1 cellular context compared by ENCODE assay signal in the genomic region with DNA sequence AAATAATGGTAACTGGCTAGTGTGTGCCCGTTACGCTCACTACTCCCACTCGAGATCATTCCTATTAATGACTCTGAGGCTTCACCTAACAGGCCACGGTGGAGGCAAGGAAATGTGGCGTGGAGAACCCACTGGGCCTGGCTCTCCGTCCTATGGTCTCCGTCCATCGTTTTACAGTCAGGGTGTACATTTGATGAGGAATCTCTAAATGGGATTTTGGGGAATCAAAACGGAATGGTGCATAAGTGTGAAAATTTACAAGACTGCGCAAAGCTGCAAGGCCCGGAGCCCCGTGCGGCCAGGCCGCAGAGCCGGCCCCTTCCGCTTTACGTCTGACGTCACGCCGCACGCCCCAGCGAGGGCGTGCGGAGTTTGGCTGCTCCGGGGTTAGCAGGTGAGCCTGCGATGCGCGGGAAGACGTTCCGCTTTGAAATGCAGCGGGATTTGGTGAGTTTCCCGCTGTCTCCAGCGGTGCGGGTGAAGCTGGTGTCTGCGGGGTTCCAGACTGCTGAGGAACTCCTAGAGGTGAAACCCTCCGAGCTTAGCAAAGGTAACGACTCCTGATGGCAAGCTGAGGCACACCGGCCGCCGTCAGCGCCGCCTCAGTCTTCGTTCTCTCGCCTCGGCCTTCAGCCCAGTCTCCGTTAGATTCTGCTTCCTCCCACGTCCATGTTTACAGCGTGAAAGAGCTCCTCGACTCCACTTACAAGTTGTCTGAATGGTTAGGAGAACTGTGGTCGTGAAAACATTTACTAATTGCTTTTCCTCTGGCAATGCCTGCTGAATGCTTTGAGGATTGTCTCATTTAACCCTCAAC.
A peak's percentile ranks its signal among the peaks of the same experiment; 100 is the strongest.
TF ChIP-seq lines count a peak whose summit lies in the region.

A gene (plus strand): TSS at position 364 of the 817 bp plus-strand sequence. CDS start 42 bp downstream, at position 406.

TF ChIP-seq in HepG2, 621 proteins besides CTCF, POLR2A, EP300 and RAD21 (continued from another document and continues in another):
- TF ChIP-seq, protein P1, sequence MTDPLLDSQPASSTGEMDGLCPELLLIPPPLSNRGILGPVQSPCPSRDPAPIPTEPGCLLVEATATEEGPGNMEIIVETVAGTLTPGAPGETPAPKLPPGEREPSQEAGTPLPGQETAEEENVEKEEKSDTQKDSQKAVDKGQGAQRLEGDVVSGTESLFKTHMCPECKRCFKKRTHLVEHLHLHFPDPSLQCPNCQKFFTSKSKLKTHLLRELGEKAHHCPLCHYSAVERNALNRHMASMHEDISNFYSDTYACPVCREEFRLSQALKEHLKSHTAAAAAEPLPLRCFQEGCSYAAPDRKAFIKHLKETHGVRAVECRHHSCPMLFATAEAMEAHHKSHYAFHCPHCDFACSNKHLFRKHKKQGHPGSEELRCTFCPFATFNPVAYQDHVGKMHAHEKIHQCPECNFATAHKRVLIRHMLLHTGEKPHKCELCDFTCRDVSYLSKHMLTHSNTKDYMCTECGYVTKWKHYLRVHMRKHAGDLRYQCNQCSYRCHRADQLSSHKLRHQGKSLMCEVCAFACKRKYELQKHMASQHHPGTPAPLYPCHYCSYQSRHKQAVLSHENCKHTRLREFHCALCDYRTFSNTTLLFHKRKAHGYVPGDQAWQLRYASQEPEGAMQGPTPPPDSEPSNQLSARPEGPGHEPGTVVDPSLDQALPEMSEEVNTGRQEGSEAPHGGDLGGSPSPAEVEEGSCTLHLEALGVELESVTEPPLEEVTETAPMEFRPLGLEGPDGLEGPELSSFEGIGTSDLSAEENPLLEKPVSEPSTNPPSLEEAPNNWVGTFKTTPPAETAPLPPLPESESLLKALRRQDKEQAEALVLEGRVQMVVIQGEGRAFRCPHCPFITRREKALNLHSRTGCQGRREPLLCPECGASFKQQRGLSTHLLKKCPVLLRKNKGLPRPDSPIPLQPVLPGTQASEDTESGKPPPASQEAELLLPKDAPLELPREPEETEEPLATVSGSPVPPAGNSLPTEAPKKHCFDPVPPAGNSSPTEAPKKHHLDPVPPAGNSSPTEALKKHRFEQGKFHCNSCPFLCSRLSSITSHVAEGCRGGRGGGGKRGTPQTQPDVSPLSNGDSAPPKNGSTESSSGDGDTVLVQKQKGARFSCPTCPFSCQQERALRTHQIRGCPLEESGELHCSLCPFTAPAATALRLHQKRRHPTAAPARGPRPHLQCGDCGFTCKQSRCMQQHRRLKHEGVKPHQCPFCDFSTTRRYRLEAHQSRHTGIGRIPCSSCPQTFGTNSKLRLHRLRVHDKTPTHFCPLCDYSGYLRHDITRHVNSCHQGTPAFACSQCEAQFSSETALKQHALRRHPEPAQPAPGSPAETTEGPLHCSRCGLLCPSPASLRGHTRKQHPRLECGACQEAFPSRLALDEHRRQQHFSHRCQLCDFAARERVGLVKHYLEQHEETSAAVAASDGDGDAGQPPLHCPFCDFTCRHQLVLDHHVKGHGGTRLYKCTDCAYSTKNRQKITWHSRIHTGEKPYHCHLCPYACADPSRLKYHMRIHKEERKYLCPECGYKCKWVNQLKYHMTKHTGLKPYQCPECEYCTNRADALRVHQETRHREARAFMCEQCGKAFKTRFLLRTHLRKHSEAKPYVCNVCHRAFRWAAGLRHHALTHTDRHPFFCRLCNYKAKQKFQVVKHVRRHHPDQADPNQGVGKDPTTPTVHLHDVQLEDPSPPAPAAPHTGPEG (CRISPR knock-in tag; IDR thresholded peaks at IDR 0.05): peak; percentile 90
- TF ChIP-seq, protein P2, sequence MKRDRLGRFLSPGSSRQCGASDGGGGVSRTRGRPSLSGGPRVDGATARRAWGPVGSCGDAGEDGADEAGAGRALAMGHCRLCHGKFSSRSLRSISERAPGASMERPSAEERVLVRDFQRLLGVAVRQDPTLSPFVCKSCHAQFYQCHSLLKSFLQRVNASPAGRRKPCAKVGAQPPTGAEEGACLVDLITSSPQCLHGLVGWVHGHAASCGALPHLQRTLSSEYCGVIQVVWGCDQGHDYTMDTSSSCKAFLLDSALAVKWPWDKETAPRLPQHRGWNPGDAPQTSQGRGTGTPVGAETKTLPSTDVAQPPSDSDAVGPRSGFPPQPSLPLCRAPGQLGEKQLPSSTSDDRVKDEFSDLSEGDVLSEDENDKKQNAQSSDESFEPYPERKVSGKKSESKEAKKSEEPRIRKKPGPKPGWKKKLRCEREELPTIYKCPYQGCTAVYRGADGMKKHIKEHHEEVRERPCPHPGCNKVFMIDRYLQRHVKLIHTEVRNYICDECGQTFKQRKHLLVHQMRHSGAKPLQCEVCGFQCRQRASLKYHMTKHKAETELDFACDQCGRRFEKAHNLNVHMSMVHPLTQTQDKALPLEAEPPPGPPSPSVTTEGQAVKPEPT (CRISPR knock-in tag; IDR thresholded peaks at IDR 0.05; ENCODE audit: low read depth): peak; percentile 82; the same call in 1 of the 2 replicates
- TF ChIP-seq ZFYVE20 (CRISPR knock-in tag; IDR thresholded peaks at IDR 0.05; ENCODE audit: borderline replicate concordance, low read depth) (0 out of 2 replicates have a peak, but pooled peaks have one; percentile 50), CENPX (CRISPR knock-in tag; IDR thresholded peaks at IDR 0.05) (no peak), TAF1 (CRISPR knock-in tag; IDR thresholded peaks at IDR 0.05) (peak; percentile 82), PTBP1 (IDR thresholded peaks at IDR 0.05; ENCODE audit: low read depth, low read length, poor library complexity, severe bottlenecking) (peak; percentile 95), ZMYM3 (CRISPR knock-in tag; IDR thresholded peaks at IDR 0.05) (no peak), KMT2B (CRISPR knock-in tag; IDR thresholded peaks at IDR 0.05) (peak; percentile 95), ZFP90 (CRISPR knock-in tag; IDR thresholded peaks at IDR 0.05; ENCODE audit: borderline replicate concordance) (peak; percentile 96), RCOR2 (CRISPR knock-in tag; IDR thresholded peaks at IDR 0.05) (peak; percentile 19; the same call in 1 of the 2 replicates), WIZ (CRISPR knock-in tag; IDR thresholded peaks at IDR 0.05) (no peak), ATM (IDR thresholded peaks at IDR 0.05; ENCODE audit: borderline replicate concordance) (no peak), ZNF34 (CRISPR knock-in tag; IDR thresholded peaks at IDR 0.05; ENCODE audit: borderline replicate concordance) (peak; percentile 50; the same call in 1 of the 2 replicates), DNMT3B (CRISPR knock-in tag; conservative IDR thresholded peaks at IDR 0.05) (peak; percentile 87; the same call in 1 of the 2 replicates), PCBP2 (optimal IDR thresholded peaks at IDR 0.05; ENCODE audit: low read depth, low read length, poor library complexity, severe bottlenecking) (no peak), YEATS2 (CRISPR knock-in tag; IDR thresholded peaks at IDR 0.05; ENCODE audit: borderline replicate concordance) (peak; percentile 97), ARNTL (CRISPR knock-in tag; IDR thresholded peaks at IDR 0.05) (peak; percentile 86), ZNF629 (CRISPR knock-in tag; conservative IDR thresholded peaks at IDR 0.05) (peak; percentile 24; the same call in 1 of the 2 replicates), ZNF780A (CRISPR knock-in tag; IDR thresholded peaks at IDR 0.05) (0 out of 2 replicates have a peak, but pooled peaks have one; percentile 27), JUNB (CRISPR knock-in tag; IDR thresholded peaks at IDR 0.05; ENCODE audit: borderline replicate concordance) (no peak), NCOA1 (CRISPR knock-in tag; IDR thresholded peaks at IDR 0.05) (no peak; the same call in none of the 2 replicates), ZNF33A (CRISPR knock-in tag; IDR thresholded peaks at IDR 0.05; ENCODE audit: borderline replicate concordance) (no peak), ZNF709 (CRISPR knock-in tag; IDR thresholded peaks at IDR 0.05) (peak; percentile 72)
- TF ChIP-seq, protein P3, sequence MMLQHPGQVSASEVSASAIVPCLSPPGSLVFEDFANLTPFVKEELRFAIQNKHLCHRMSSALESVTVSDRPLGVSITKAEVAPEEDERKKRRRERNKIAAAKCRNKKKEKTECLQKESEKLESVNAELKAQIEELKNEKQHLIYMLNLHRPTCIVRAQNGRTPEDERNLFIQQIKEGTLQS (CRISPR knock-in tag; IDR thresholded peaks at IDR 0.05): no peak
- TF ChIP-seq, protein P4, sequence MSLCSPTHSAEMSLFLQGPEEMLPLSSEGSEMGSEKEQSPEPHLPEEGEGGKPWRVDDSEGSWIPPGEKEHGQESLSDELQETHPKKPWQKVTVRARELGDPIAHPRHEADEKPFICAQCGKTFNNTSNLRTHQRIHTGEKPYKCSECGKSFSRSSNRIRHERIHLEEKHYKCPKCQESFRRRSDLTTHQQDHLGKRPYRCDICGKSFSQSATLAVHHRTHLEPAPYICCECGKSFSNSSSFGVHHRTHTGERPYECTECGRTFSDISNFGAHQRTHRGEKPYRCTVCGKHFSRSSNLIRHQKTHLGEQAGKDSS (CRISPR knock-in tag; IDR thresholded peaks at IDR 0.05; ENCODE audit: borderline replicate concordance, low read depth): 0 out of 2 replicates have a peak, but pooled peaks have one; percentile 75
- TF ChIP-seq, protein P5, sequence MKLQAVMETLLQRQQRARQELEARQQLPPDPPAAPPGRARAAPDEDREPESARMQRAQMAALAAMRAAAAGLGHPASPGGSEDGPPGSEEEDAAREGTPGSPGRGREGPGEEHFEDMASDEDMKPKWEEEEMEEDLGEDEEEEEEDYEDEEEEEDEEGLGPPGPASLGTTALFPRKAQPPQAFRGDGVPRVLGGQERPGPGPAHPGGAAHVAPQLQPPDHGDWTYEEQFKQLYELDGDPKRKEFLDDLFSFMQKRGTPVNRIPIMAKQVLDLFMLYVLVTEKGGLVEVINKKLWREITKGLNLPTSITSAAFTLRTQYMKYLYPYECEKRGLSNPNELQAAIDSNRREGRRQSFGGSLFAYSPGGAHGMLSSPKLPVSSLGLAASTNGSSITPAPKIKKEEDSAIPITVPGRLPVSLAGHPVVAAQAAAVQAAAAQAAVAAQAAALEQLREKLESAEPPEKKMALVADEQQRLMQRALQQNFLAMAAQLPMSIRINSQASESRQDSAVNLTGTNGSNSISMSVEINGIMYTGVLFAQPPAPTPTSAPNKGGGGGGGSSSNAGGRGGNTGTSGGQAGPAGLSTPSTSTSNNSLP (IDR thresholded peaks at IDR 0.05; ENCODE audit: low read depth, low read length): no peak
- TF ChIP-seq, protein P6, sequence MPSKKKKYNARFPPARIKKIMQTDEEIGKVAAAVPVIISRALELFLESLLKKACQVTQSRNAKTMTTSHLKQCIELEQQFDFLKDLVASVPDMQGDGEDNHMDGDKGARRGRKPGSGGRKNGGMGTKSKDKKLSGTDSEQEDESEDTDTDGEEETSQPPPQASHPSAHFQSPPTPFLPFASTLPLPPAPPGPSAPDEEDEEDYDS (CRISPR knock-in tag; IDR thresholded peaks at IDR 0.05): peak; percentile 78
- TF ChIP-seq, protein P7, sequence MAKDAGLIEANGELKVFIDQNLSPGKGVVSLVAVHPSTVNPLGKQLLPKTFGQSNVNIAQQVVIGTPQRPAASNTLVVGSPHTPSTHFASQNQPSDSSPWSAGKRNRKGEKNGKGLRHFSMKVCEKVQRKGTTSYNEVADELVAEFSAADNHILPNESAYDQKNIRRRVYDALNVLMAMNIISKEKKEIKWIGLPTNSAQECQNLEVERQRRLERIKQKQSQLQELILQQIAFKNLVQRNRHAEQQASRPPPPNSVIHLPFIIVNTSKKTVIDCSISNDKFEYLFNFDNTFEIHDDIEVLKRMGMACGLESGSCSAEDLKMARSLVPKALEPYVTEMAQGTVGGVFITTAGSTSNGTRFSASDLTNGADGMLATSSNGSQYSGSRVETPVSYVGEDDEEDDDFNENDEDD (CRISPR knock-in tag; IDR thresholded peaks at IDR 0.05; ENCODE audit: borderline replicate concordance): peak; percentile 99
- TF ChIP-seq, protein P8, sequence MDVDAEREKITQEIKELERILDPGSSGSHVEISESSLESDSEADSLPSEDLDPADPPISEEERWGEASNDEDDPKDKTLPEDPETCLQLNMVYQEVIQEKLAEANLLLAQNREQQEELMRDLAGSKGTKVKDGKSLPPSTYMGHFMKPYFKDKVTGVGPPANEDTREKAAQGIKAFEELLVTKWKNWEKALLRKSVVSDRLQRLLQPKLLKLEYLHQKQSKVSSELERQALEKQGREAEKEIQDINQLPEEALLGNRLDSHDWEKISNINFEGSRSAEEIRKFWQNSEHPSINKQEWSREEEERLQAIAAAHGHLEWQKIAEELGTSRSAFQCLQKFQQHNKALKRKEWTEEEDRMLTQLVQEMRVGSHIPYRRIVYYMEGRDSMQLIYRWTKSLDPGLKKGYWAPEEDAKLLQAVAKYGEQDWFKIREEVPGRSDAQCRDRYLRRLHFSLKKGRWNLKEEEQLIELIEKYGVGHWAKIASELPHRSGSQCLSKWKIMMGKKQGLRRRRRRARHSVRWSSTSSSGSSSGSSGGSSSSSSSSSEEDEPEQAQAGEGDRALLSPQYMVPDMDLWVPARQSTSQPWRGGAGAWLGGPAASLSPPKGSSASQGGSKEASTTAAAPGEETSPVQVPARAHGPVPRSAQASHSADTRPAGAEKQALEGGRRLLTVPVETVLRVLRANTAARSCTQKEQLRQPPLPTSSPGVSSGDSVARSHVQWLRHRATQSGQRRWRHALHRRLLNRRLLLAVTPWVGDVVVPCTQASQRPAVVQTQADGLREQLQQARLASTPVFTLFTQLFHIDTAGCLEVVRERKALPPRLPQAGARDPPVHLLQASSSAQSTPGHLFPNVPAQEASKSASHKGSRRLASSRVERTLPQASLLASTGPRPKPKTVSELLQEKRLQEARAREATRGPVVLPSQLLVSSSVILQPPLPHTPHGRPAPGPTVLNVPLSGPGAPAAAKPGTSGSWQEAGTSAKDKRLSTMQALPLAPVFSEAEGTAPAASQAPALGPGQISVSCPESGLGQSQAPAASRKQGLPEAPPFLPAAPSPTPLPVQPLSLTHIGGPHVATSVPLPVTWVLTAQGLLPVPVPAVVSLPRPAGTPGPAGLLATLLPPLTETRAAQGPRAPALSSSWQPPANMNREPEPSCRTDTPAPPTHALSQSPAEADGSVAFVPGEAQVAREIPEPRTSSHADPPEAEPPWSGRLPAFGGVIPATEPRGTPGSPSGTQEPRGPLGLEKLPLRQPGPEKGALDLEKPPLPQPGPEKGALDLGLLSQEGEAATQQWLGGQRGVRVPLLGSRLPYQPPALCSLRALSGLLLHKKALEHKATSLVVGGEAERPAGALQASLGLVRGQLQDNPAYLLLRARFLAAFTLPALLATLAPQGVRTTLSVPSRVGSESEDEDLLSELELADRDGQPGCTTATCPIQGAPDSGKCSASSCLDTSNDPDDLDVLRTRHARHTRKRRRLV (CRISPR knock-in tag; IDR thresholded peaks at IDR 0.05): peak; percentile 97
- TF ChIP-seq, protein P9, sequence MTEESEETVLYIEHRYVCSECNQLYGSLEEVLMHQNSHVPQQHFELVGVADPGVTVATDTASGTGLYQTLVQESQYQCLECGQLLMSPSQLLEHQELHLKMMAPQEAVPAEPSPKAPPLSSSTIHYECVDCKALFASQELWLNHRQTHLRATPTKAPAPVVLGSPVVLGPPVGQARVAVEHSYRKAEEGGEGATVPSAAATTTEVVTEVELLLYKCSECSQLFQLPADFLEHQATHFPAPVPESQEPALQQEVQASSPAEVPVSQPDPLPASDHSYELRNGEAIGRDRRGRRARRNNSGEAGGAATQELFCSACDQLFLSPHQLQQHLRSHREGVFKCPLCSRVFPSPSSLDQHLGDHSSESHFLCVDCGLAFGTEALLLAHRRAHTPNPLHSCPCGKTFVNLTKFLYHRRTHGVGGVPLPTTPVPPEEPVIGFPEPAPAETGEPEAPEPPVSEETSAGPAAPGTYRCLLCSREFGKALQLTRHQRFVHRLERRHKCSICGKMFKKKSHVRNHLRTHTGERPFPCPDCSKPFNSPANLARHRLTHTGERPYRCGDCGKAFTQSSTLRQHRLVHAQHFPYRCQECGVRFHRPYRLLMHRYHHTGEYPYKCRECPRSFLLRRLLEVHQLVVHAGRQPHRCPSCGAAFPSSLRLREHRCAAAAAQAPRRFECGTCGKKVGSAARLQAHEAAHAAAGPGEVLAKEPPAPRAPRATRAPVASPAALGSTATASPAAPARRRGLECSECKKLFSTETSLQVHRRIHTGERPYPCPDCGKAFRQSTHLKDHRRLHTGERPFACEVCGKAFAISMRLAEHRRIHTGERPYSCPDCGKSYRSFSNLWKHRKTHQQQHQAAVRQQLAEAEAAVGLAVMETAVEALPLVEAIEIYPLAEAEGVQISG (CRISPR knock-in tag; IDR thresholded peaks at IDR 0.05): peak; percentile 84
